Comparison of ENCODE assay signal across 8 cellular contexts in genomic region chr5:42994285-42995151, GRCh38. TPM values are rescaled to one million over a fixed set of nuclear protein-coding genes. Genes with fewer than 3 reads are reported as not detected.
DNase-seq lines count a peak whose midpoint lies in the region; ATAC-seq and TF ChIP-seq lines count a peak whose summit lies in the region.

No MANE protein-coding gene starts in this region.

- H2AFZ ChIP-seq in mammary epithelial cell (ENCODE audit: low read depth, low read length) = peak overlapping the region; percentile 79

- H3K4me3 ChIP-seq in DOHH2 (ENCODE audit: low read length) = peak overlapping the region; percentile 86
- peak overlapping the region; percentile 32 to 36 (median 33) for H3K4me3 ChIP-seq in mammary epithelial cell (replicated peaks in 1 of 3; ENCODE audit: insufficient read depth in 1 of 3, low read depth in 2 of 3, low read length in 3 of 3)
- H3K4me3 ChIP-seq in kidney epithelial cell (ENCODE audit: low read depth, low read length) = peak overlapping the region; percentile 54

- H3K79me2 ChIP-seq in DOHH2 (ENCODE audit: control insufficient read depth, low read length) (no peaks in the 10 kb centered on the region), mammary epithelial cell (ENCODE audit: insufficient read depth, low read length) (no peaks in the 10 kb centered on the region)

- dilution Hi-C loops in mammary epithelial cell (cut with HindIII; ENCODE audit: low sequenced_read_pairs) = no loop called here

- intact Hi-C loops in mammary epithelial cell (cut with micrococcal nuclease) = no loop called here

- no TSS peak for BruUV-seq in mammary epithelial cell (replicated peaks; lab: Mats Ljungman, UMichigan)

- H3K27ac ChIP-seq in DOHH2 (ENCODE audit: low read depth, low read length) = peak overlapping the region; percentile 65
- no peak overlapping the region for H3K27ac ChIP-seq in mammary epithelial cell (ENCODE audit: insufficient read depth, low read depth, low read length)

- in situ Hi-C loops in mammary epithelial cell (cut with MboI; ENCODE audit: low sequenced_read_pairs in 2 of 2) = no loop called here

- ATAC-seq in GM21723 (IDR thresholded peaks at IDR 0.05; ENCODE audit: unreplicated experiment) = peak; percentile 53

- H3K36me3 ChIP-seq in DOHH2 (ENCODE audit: control insufficient read depth, low read length) (no peaks in the 10 kb centered on the region), mammary epithelial cell (ENCODE audit: insufficient read depth, low read length) (no peaks in the 10 kb centered on the region), kidney epithelial cell (ENCODE audit: control insufficient read depth, insufficient read depth, low read length) (no peaks in the 10 kb centered on the region)

- peak overlapping the region; percentile 85 for H3K4me2 ChIP-seq in DOHH2 (ENCODE audit: low read length)
- H3K4me2 ChIP-seq in mammary epithelial cell (ENCODE audit: insufficient read depth, low read depth, low read length) = peak overlapping the region; percentile 43

- peaks cover 28% of the 10 kb centered on the region for H3K4me1 ChIP-seq in DOHH2 (ENCODE audit: control insufficient read depth, low read length)
- H3K4me1 ChIP-seq in mammary epithelial cell (ENCODE audit: insufficient read depth, low read length) = no peaks in the 10 kb centered on the region

- no peaks in the 10 kb centered on the region; the same call in 1 of the 2 replicates for H3F3A ChIP-seq in DOHH2 (ENCODE audit: control insufficient read depth, insufficient read depth)

- H4K20me1 ChIP-seq in DOHH2 (ENCODE audit: control insufficient read depth, insufficient read depth, low read depth, low read length) (no peaks in the 10 kb centered on the region), mammary epithelial cell (ENCODE audit: insufficient read depth, low read length) (no peaks in the 10 kb centered on the region)

- CTCF ChIA-PET in mammary epithelial cell (lab: Charles Lee; ENCODE audit: low non-redundant PET) = no interaction called here

- H3K9ac ChIP-seq in mammary epithelial cell (ENCODE audit: insufficient read depth, low read length) = no peak overlapping the region

- H3K9me2 ChIP-seq in DOHH2 (replicated peaks; ENCODE audit: control insufficient read depth, low read length) = no peaks in the 10 kb centered on the region

- H3K27me3 ChIP-seq in DOHH2 (ENCODE audit: control insufficient read depth, low read length) (peaks cover 33% of the 10 kb centered on the region), mammary epithelial cell (ENCODE audit: insufficient read depth, low read length) (no peaks in the 10 kb centered on the region), kidney epithelial cell (ENCODE audit: control insufficient read depth, insufficient read depth, low read length) (no peaks in the 10 kb centered on the region)

- 20% methylated on average over 45 of the region's 47 CpGs for WGBS in mammary epithelial cell (ENCODE audit: low coverage, missing lambda C conversion rate)

- H3K9me3 ChIP-seq in DOHH2 (ENCODE audit: control insufficient read depth, insufficient read depth, low read length) (no peaks in the 10 kb centered on the region), mammary epithelial cell (replicated peaks; ENCODE audit: insufficient read depth, low read length) (peaks cover 25% of the 10 kb centered on the region)

- TF ChIP-seq CTCF in DOHH2 (IDR thresholded peaks at IDR 0.05; ENCODE audit: low read depth, low read length, poor library complexity, severe bottlenecking) (peak; percentile 83), mammary epithelial cell (conservative IDR thresholded peaks at IDR 0.05 in 1 of 2, IDR thresholded peaks at IDR 0.05 in 1 of 2; ENCODE audit: extremely low read depth in 1 of 2, insufficient read depth in 1 of 2, low read depth in 1 of 2, low read length in 2 of 2) (peak; percentile 57 to 73), kidney epithelial cell (IDR thresholded peaks at IDR 0.05; ENCODE audit: insufficient read depth, low read length, poor library complexity, severe bottlenecking) (peak; percentile 90)

- DNase-seq in LHCN-M2 (ENCODE audit: low read depth) = peak; percentile 84
- peak; percentile 89 for DNase-seq in UCSD-AML1 (lab: John Stamatoyannopoulos, UW; ENCODE audit: unreplicated experiment)
- peak; percentile 65 for DNase-seq in mammary epithelial cell
- DNase-seq in kidney epithelial cell (ENCODE audit: low read depth) = no peak
- DNase-seq in stimulated activated CD4-positive, alpha-beta T cell treated with anti-CD3 and anti-CD28 coated beads, Interleukin-12 subunit alpha, Interleukin-12 subunit beta, amount 100 ng/mL, for 48 hours (ENCODE audit: low read depth in 2 of 3, low spot score in 1 of 3) = peak; percentile 79 to 92 (median 80)
- DNase-seq in NCI-H1694 treated with DMSO at 0.1 percent for 48 hours (lab: John Stamatoyannopoulos, UW) = no peak

RNA-seq across cellular contexts. Expression of gene ANXA2R, which starts 45.6 kb away (rescaled TPM):
- total RNA-seq in LHCN-M2 (2014; rRNA removed) (1.7 and 2.6 TPM in 2 replicates), mammary epithelial cell (1 to 10 TPM; 2.2 TPM), kidney epithelial cell (0.34 and 0.79 TPM in 2 replicates)
- polyA plus RNA-seq in LHCN-M2 (2012) = 1.5 TPM
- 0.07 TPM for polyA plus RNA-seq in mammary epithelial cell
- polyA minus RNA-seq in mammary epithelial cell = not detected

Comparison
In these comparisons a context has a peak if more than half of its experiments do, and no peak if none do; other contexts are left out.
1. H3K4me3 ChIP-seq: peak in every context shown above with its lines; median percentile 86 in DOHH2; 54 in kidney epithelial cell; 33 in mammary epithelial cell.
2. DNase-seq: peak in LHCN-M2 (single experiment), UCSD-AML1 (single experiment), mammary epithelial cell (single experiment) and stimulated activated CD4-positive, alpha-beta T cell treated with anti-CD3 and anti-CD28 coated beads, Interleukin-12 subunit alpha, Interleukin-12 subunit beta, amount 100 ng/mL, for 48 hours (3 of 3); none in kidney epithelial cell (single experiment) and NCI-H1694 treated with DMSO at 0.1 percent for 48 hours (single experiment).
3. Peak in every context shown above with its lines, with median percentiles within 50 percentile points of each other: CTCF ChIP-seq.